8 cellular contexts compared by ENCODE assay signal in genomic region chr1:15046487-15047165, GRCh38.
DNase-seq lines count a peak whose midpoint lies in the region; ATAC-seq and TF ChIP-seq lines count a peak whose summit lies in the region.

No MANE protein-coding gene starts in this region.

- ATAC-seq in HG02588 (IDR thresholded peaks at IDR 0.05; ENCODE audit: unreplicated experiment) = no peak

- no peak overlapping the region for H3K4me3 Mint-ChIP-seq in activated T-cell treated with anti-CD3 and anti-CD28 coated beads, Interleukin-2, amount 50 U/mL, for 24 hours
- no peak overlapping the region for H3K4me3 Mint-ChIP-seq in nephron

- no peaks in the 10 kb centered on the region for H3K9me3 Mint-ChIP-seq in activated T-cell treated with anti-CD3 and anti-CD28 coated beads, Interleukin-2, amount 50 U/mL, for 24 hours
- no peaks in the 10 kb centered on the region for H3K9me3 Mint-ChIP-seq in nephron

- H3K36me3 Mint-ChIP-seq in activated T-cell treated with anti-CD3 and anti-CD28 coated beads, Interleukin-2, amount 50 U/mL, for 24 hours (ENCODE audit: low read depth) = no peaks in the 10 kb centered on the region
- peaks cover 12% of the 10 kb centered on the region for H3K36me3 Mint-ChIP-seq in nephron (ENCODE audit: low read depth)

- H3K4me1 Mint-ChIP-seq in activated T-cell treated with anti-CD3 and anti-CD28 coated beads, Interleukin-2, amount 50 U/mL, for 24 hours (ENCODE audit: low read depth) = no peaks in the 10 kb centered on the region
- H3K4me1 Mint-ChIP-seq in nephron = no peaks in the 10 kb centered on the region

- no peaks in the 10 kb centered on the region for H3K27me3 Mint-ChIP-seq in activated T-cell treated with anti-CD3 and anti-CD28 coated beads, Interleukin-2, amount 50 U/mL, for 24 hours
- H3K27me3 Mint-ChIP-seq in nephron (ENCODE audit: low read depth) = no peaks in the 10 kb centered on the region

- H3K4me3 ChIP-seq in AG10803 (ENCODE audit: low read length) = no peak overlapping the region

- no peak overlapping the region for H3K27ac Mint-ChIP-seq in activated T-cell treated with anti-CD3 and anti-CD28 coated beads, Interleukin-2, amount 50 U/mL, for 24 hours
- peak overlapping the region in 2 of 3 experiments; percentile 65 to 81 for H3K27ac Mint-ChIP-seq in nephron

- peak; percentile 87 for DNase-seq in AG10803 (ENCODE audit: low read depth)
- peak; percentile 88 for DNase-seq in GM13977 (ENCODE audit: low spot score)
- peak; percentile 84 for DNase-seq in NCI-H510A treated with DMSO at 0.1 percent for 48 hours (lab: John Stamatoyannopoulos, UW)
- DNase-seq in activated T-cell treated with anti-CD3 and anti-CD28 coated beads, Interleukin-2, amount 50 U/mL, for 24 hours = peak; percentile 61
- peak; percentile 74 for DNase-seq in fibroblast of gingiva (ENCODE audit: low read depth)
- peak; percentile 53 for DNase-seq in stromal cell of bone marrow (ENCODE audit: low read depth)

- peak; percentile 97 for TF ChIP-seq CTCF in AG10803 (conservative IDR thresholded peaks at IDR 0.05; ENCODE audit: low read length)
- TF ChIP-seq CTCF in GM13977 (IDR thresholded peaks at IDR 0.05; ENCODE audit: extremely low read depth, insufficient read depth, missing control alignments) = peak; percentile 90
- TF ChIP-seq CTCF in nephron (IDR thresholded peaks at IDR 0.05; ENCODE audit: unreplicated experiment in 3 of 3) = peak; percentile 90 to 95 (median 92)

- in situ Hi-C loops in GM13977 (cut with MboI; ENCODE audit: low pct_unique_long_range_greater_than_20kb, low sequenced_read_pairs, unreplicated experiment) = loop anchor here (25.0 kb wide), 1 partner anchor 934 kb away; no protein-coding TSS in a partner anchor
